8 cellular contexts compared by ENCODE assay signal in the genomic region with DNA sequence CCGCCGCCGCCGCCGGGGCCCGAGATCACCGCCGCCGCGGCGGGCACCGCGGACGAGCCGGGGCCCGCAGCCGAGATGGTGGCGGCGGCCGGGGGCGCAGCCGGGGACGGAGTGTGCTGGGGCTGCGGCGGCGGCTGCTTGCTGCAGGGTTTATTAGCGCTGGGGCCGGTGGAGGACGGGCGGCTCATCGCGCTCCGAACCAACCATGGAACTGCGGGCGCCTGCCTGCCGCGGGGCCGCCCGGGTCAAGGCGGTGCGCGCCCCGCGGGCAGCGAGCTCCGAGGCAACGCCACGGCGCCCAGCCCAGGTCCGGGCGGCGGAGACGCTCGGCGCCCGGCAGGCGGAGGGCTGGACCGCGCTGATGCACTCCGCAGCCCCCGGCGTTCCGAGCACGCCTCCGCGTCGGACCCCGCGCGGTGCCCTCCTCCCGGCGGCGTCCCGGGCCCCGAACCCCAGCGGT. TPM values are rescaled to one million over a fixed set of nuclear protein-coding genes. Genes with fewer than 3 reads are reported as not detected.
DNase-seq lines count a peak whose midpoint lies in the region; ATAC-seq and TF ChIP-seq lines count a peak whose summit lies in the region.

No MANE protein-coding gene starts in this region.

- DNase-seq in NCI-H510A (lab: John Stamatoyannopoulos, UW), result peak; percentile 48
- DNase-seq in NCI-H510A treated with DMSO at 0.1 percent for 48 hours (lab: John Stamatoyannopoulos, UW), result no peak
- no peak for DNase-seq in astrocyte of the spinal cord (ENCODE audit: low read depth, low spot score)
- DNase-seq in mesendoderm, result no peak
- no peak for DNase-seq in A172 (ENCODE audit: low spot score)
- DNase-seq in HUDEP-2 (lab: John Stamatoyannopoulos, UW; ENCODE audit: unreplicated experiment in 76 of 76), result no peak
- no peak for DNase-seq in stimulated activated naive CD4-positive, alpha-beta T cell (lab: John Stamatoyannopoulos, UW)

- H2BK5ac ChIP-seq in mesendoderm (ENCODE audit: low read length), result no peak overlapping the region

- no peak for TF ChIP-seq CTCF in astrocyte of the spinal cord (IDR thresholded peaks at IDR 0.05; ENCODE audit: low read depth, low read length)

- no peak overlapping the region for H4K8ac ChIP-seq in mesendoderm (ENCODE audit: low read depth, low read length)

- H3K4me3 ChIP-seq in astrocyte of the spinal cord (ENCODE audit: low read depth, low read length) (peak overlapping the region; percentile 86), mesendoderm (ENCODE audit: low read length) (peak overlapping the region; percentile 83)

- H3K36me3 ChIP-seq in mesendoderm (ENCODE audit: control insufficient read depth, insufficient read depth, low read length), result no peaks in the 10 kb centered on the region

- no peak overlapping the region for H2BK120ac ChIP-seq in mesendoderm (ENCODE audit: low read depth, low read length)

- no peak overlapping the region for H3K23ac ChIP-seq in mesendoderm (ENCODE audit: low read length)

- H3K4me2 ChIP-seq in mesendoderm (ENCODE audit: low read length), result peak overlapping the region; percentile 76

- peak overlapping the region; percentile 87 for H3K9ac ChIP-seq in mesendoderm (ENCODE audit: low read length)

- peak overlapping the region; percentile 92 for H3K18ac ChIP-seq in mesendoderm (ENCODE audit: low read length)

- peak overlapping the region; percentile 92 for H3K56ac ChIP-seq in mesendoderm (ENCODE audit: low read length)

- peak overlapping the region; percentile 10 for H3K27ac ChIP-seq in mesendoderm (ENCODE audit: low read depth, low read length)

- peak; percentile 1 for ATAC-seq in HG03103 (IDR thresholded peaks at IDR 0.05; ENCODE audit: low read depth, unreplicated experiment)

- H3K27me3 ChIP-seq in mesendoderm (ENCODE audit: insufficient read depth, low read length, poor library complexity), result no peaks in the 10 kb centered on the region

- H4K5ac ChIP-seq in mesendoderm (ENCODE audit: low read length), result no peak overlapping the region

- H3K4me1 ChIP-seq in mesendoderm (ENCODE audit: control insufficient read depth, low read depth, low read length), result peaks cover 10% of the 10 kb centered on the region

- WGBS in mesendoderm (ENCODE audit: extremely low coverage, insufficient coverage, low lambda C conversion rate), result no CpG with 5 or more reads among the region's 76 CpGs

- peak overlapping the region; percentile 74 for H3K4ac ChIP-seq in mesendoderm (ENCODE audit: low read depth, low read length)

- H2BK15ac ChIP-seq in mesendoderm (replicated peaks; ENCODE audit: low read depth), result no peak overlapping the region

- no peak overlapping the region for H2AK5ac ChIP-seq in mesendoderm (ENCODE audit: low read length)

- peaks cover 11% of the 10 kb centered on the region for H3K79me2 ChIP-seq in mesendoderm (ENCODE audit: control insufficient read depth, insufficient read depth, low read length)

- in situ Hi-C loops in astrocyte of the spinal cord (cut with HindIII; ENCODE audit: low sequenced_read_pairs), result no loop called here

- H3K79me1 ChIP-seq in mesendoderm (ENCODE audit: low read length), result peaks cover 7% of the 10 kb centered on the region

RNA-seq across cellular contexts. Expression of a gene that starts 0.3 kb away (rescaled TPM):
- polyA plus RNA-seq in mesendoderm (2013, experiment 1 of 2), result 26.5 TPM
- 27.3 TPM for polyA plus RNA-seq in mesendoderm (2013, experiment 2 of 2)
- total RNA-seq in A172 (2014; rRNA removed; shearing (Covaris generic)), result 23.4 and 25.8 TPM in 2 replicates

RNA-seq across cellular contexts. Expression of a gene that starts 59.0 kb away (rescaled TPM):
- polyA plus RNA-seq in mesendoderm (2013, experiment 1 of 2), result not detected
- not detected for polyA plus RNA-seq in mesendoderm (2013, experiment 2 of 2)
- total RNA-seq in A172 (2014; rRNA removed; shearing (Covaris generic)), result not detected in 2 replicates
